ENCODE assay signal across 9 cellular contexts in the genomic region with DNA sequence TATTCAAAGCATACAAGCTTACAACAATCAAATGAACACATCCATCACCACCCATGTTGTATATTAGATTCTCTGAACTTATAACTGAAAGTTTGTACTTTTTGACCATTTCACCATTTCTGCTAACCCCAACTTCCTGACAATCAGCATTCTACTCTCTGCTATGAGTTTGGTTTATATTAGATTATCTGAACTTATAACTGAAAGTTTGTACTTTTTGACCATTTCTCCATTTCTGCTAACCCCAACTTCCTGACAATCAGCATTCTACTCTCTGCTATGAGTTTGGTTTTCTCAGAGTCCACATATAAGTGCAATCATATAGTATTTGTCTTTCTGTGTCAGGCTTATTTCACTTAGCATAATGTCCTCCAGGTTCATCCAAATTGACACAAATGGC. TPM values are rescaled to one million over a fixed set of nuclear protein-coding genes. Genes with fewer than 3 reads are reported as not detected.
DNase-seq lines count a peak whose midpoint lies in the region; ATAC-seq and TF ChIP-seq lines count a peak whose summit lies in the region.
"Not testable (repeated sequence)": the region's sequence is repeated elsewhere in the genome, so short reads cannot be mapped to it uniquely, and the experiment has no call there.
"Had no signal": no experiment of that assay in that cellular context is flagged by ENCODE, and none has a peak within 500 bp of the region (broad histone marks: within the 10 kb centered on the region; RNA-seq: fewer than 3 reads in every experiment).

No MANE protein-coding gene starts in this region.

- DNase-seq in MV-4-11 (lab: John Stamatoyannopoulos, UW) = peak; percentile 70
- not testable (repeated sequence) for DNase-seq in activated CD4-positive, alpha-beta memory T cell treated with anti-CD3 and anti-CD28 coated beads, Interleukin-2, amount 10 ng/mL, durations not matched to agents 7 days and 5 days; natural killer cell

- POLR2A ChIA-PET in activated CD4-positive, alpha-beta memory T cell treated with anti-CD3 and anti-CD28 coated beads, Interleukin-2, amount 10 ng/mL, durations not matched to agents 7 days and 5 days (lab: Charles Lee) = interaction anchor here (1.0 to 5.4 kb wide), 3 partner anchors 9 to 17 kb away, joined by 4 to 51 read pairs (median 5); partner anchors contain the start of gene CD38

- peak overlapping the region; percentile 69 for H3K27ac Mint-ChIP-seq in activated CD4-positive, alpha-beta memory T cell treated with anti-CD3 and anti-CD28 coated beads, Interleukin-2, amount 10 ng/mL, durations not matched to agents 7 days and 5 days
- H3K27ac Mint-ChIP-seq in activated naive CD4-positive, alpha-beta T cell treated with anti-CD3 and anti-CD28 coated beads, Interleukin-2, amount 50 U/mL, for 24 hours = peak overlapping the region; percentile 82
- peak overlapping the region; percentile 53 to 65 for H3K27ac Mint-ChIP-seq in natural killer cell

- TF ChIP-seq CTCF in natural killer cell (IDR thresholded peaks at IDR 0.05) = not testable (repeated sequence)

- CTCF ChIA-PET in activated CD4-positive, alpha-beta memory T cell treated with anti-CD3 and anti-CD28 coated beads, Interleukin-2, amount 10 ng/mL, durations not matched to agents 7 days and 5 days (lab: Charles Lee) = interaction anchor here (1.4 to 1.7 kb wide), 2 partner anchors 18 to 41 kb away, joined by 3 to 5 read pairs; no protein-coding TSS in a partner anchor

- peaks cover 57% of the 10 kb centered on the region for H3K4me1 Mint-ChIP-seq in activated CD4-positive, alpha-beta memory T cell treated with anti-CD3 and anti-CD28 coated beads, Interleukin-2, amount 10 ng/mL, durations not matched to agents 7 days and 5 days
- H3K4me1 Mint-ChIP-seq in activated naive CD4-positive, alpha-beta T cell treated with anti-CD3 and anti-CD28 coated beads, Interleukin-2, amount 50 U/mL, for 24 hours = peaks cover 57% of the 10 kb centered on the region
- H3K4me1 Mint-ChIP-seq in natural killer cell = peaks cover 45 to 47% of the 10 kb centered on the region in 2 donors

- H3K4me3 Mint-ChIP-seq in activated CD4-positive, alpha-beta memory T cell treated with anti-CD3 and anti-CD28 coated beads, Interleukin-2, amount 10 ng/mL, durations not matched to agents 7 days and 5 days; activated naive CD4-positive, alpha-beta T cell treated with anti-CD3 and anti-CD28 coated beads, Interleukin-2, amount 50 U/mL, for 24 hours: not testable (repeated sequence)
- H3K4me3 Mint-ChIP-seq in natural killer cell = peak overlapping the region; percentile 65

- H3K36me3 Mint-ChIP-seq in activated CD4-positive, alpha-beta memory T cell treated with anti-CD3 and anti-CD28 coated beads, Interleukin-2, amount 10 ng/mL, durations not matched to agents 7 days and 5 days (ENCODE audit: low read depth) = peaks cover 12% of the 10 kb centered on the region
- H3K36me3 Mint-ChIP-seq in activated naive CD4-positive, alpha-beta T cell treated with anti-CD3 and anti-CD28 coated beads, Interleukin-2, amount 50 U/mL, for 24 hours; natural killer cell: not testable (repeated sequence)

- not testable (repeated sequence) for H3K9me3 Mint-ChIP-seq in activated CD4-positive, alpha-beta memory T cell treated with anti-CD3 and anti-CD28 coated beads, Interleukin-2, amount 10 ng/mL, durations not matched to agents 7 days and 5 days; activated naive CD4-positive, alpha-beta T cell treated with anti-CD3 and anti-CD28 coated beads, Interleukin-2, amount 50 U/mL, for 24 hours; natural killer cell

- ATAC-seq in GM18499 (IDR thresholded peaks at IDR 0.05; ENCODE audit: insufficient read depth, unreplicated experiment) (peak; percentile 64), GM19395 (IDR thresholded peaks at IDR 0.05; ENCODE audit: unreplicated experiment) (peak; percentile 64), GM21528 (IDR thresholded peaks at IDR 0.05; ENCODE audit: low FRiP score, unreplicated experiment) (peak; percentile 45), HG03064 (IDR thresholded peaks at IDR 0.05; ENCODE audit: low read depth, unreplicated experiment) (peak; percentile 45), natural killer cell (peak in 1 of 3 donors; percentile 28)

- not testable (repeated sequence) for H3K27me3 Mint-ChIP-seq in activated CD4-positive, alpha-beta memory T cell treated with anti-CD3 and anti-CD28 coated beads, Interleukin-2, amount 10 ng/mL, durations not matched to agents 7 days and 5 days; activated naive CD4-positive, alpha-beta T cell treated with anti-CD3 and anti-CD28 coated beads, Interleukin-2, amount 50 U/mL, for 24 hours; natural killer cell (ENCODE audit: low read depth in 2 of 2)

- intact Hi-C loops in natural killer cell (cut with micrococcal nuclease) = not testable (repeated sequence)

RNA-seq across cellular contexts. Expression of gene CD38, which starts 15.7 kb away (rescaled TPM):
- 100 to 1,000 TPM; 128 TPM for total RNA-seq in activated CD4-positive, alpha-beta memory T cell treated with anti-CD3 and anti-CD28 coated beads, Interleukin-2, amount 10 ng/mL, durations not matched to agents 7 days and 5 days
- total RNA-seq in natural killer cell = 100 to 1,000 TPM in 1 of 3 donors, 10 to 100 TPM in 2; 91.8 to 124 (median 98.8) TPM
- total RNA-seq: MCF 10A had no signal

RNA-seq across cellular contexts. Expression of gene BST1, which starts 59.6 kb away (rescaled TPM):
- under 1 TPM; 0.40 to 0.95 TPM for total RNA-seq in activated CD4-positive, alpha-beta memory T cell treated with anti-CD3 and anti-CD28 coated beads, Interleukin-2, amount 10 ng/mL, durations not matched to agents 7 days and 5 days
- 1 to 10 TPM; 1.8 to 6.4 (median 2.2) TPM for total RNA-seq in natural killer cell
